ENCODE assay signal across 22 cellular contexts in genomic region chr9:120104771-120105170, GRCh38.
"Had no signal": no experiment of that assay in that cellular context is flagged by ENCODE, and none has a peak within 500 bp of the region (broad histone marks: within the 10 kb centered on the region; RNA-seq: fewer than 3 reads in every experiment).

No MANE protein-coding gene starts in this region.

- DNase-seq: effector CD4-positive, alpha-beta T cell; foreskin fibroblast; gastrocnemius medialis; kidney; left cardiac atrium; left lung; mesendoderm; midbrain; naive thymus-derived CD4-positive, alpha-beta T cell; psoas muscle; right cardiac atrium; sigmoid colon; stimulated activated CD4-positive, alpha-beta T cell treated with anti-CD3 and anti-CD28 coated beads, Interleukin-2, amount 100 ng/mL, for 24 hours; stimulated activated CD4-positive, alpha-beta T cell treated with anti-CD3 and anti-CD28 coated beads, Interleukin-4, amount 100 ng/mL, for 24 hours; stimulated activated naive CD4-positive, alpha-beta T cell treated with Interleukin-2 at 50 U/mL for 16 hours; stomach; thyroid gland had no signal

- H3K36me3 Mint-ChIP-seq: naive thymus-derived CD4-positive, alpha-beta T cell; neural progenitor cell; stimulated activated effector memory CD8-positive, alpha-beta T cell treated with anti-CD3 and anti-CD28 coated beads, Interleukin-12 subunit alpha, Interleukin-12 subunit beta, amount 100 ng/mL, for 72 hours had no signal

- H3K4me1 Mint-ChIP-seq: naive thymus-derived CD4-positive, alpha-beta T cell; nephron; stimulated activated effector memory CD8-positive, alpha-beta T cell treated with anti-CD3 and anti-CD28 coated beads, Interleukin-12 subunit alpha, Interleukin-12 subunit beta, amount 100 ng/mL, for 72 hours had no signal

- H3K27ac Mint-ChIP-seq: naive thymus-derived CD4-positive, alpha-beta T cell; nephron; neural progenitor cell; stimulated activated effector memory CD8-positive, alpha-beta T cell treated with anti-CD3 and anti-CD28 coated beads, Interleukin-12 subunit alpha, Interleukin-12 subunit beta, amount 100 ng/mL, for 72 hours had no signal

- H3K4me3 Mint-ChIP-seq: naive thymus-derived CD4-positive, alpha-beta T cell; nephron; neural progenitor cell; stimulated activated effector memory CD8-positive, alpha-beta T cell treated with anti-CD3 and anti-CD28 coated beads, Interleukin-12 subunit alpha, Interleukin-12 subunit beta, amount 100 ng/mL, for 72 hours had no signal

- H3K4me3 ChIP-seq: dorsolateral prefrontal cortex, gastrocnemius medialis, left lung, neural progenitor cell, psoas muscle, sigmoid colon, stomach, thyroid gland, vagina had no signal

- H3K9me3 Mint-ChIP-seq: nephron, neural progenitor cell had no signal
